8 cellular contexts compared by ENCODE assay signal in genomic region chr19:7637374-7638256, GRCh38. TPM values are rescaled to one million over a fixed set of nuclear protein-coding genes. Genes with fewer than 3 reads are reported as not detected.
A peak's percentile ranks its signal among the peaks of the same experiment; 100 is the strongest.
DNase-seq lines count a peak whose midpoint lies in the region; ATAC-seq, FAIRE-seq and TF ChIP-seq lines count a peak whose summit lies in the region.

No MANE protein-coding gene starts in this region.

- peak overlapping the region; percentile 92 to 94 for H3K4me3 Mint-ChIP-seq in stimulated activated naive B cell treated with anti-CD40 and anti-IgM and Interleukin-4, amounts not matched to agents 10 μg/mL and 1 μg/mL and 100 μg/mL, for 72 hours

- DNase-seq in GM12892 (ENCODE audit: insufficient read length): no peak
- DNase-seq in activated naive CD4-positive, alpha-beta T cell treated with anti-CD3 and anti-CD28 coated beads, Interleukin-2, amount 50 U/mL, for 72 hours (ENCODE audit: low spot score in 2 of 2): peak in 1 of 2 donors; percentile 20
- DNase-seq in iPS DF 6.9 (ENCODE audit: low read depth, low spot score): no peak
- no peak for DNase-seq in stimulated activated naive B cell treated with anti-CD40 and anti-IgM and Interleukin-4, amounts not matched to agents 10 μg/mL and 1 μg/mL and 100 μg/mL, for 72 hours
- DNase-seq in iPS-NIHi7 (ENCODE audit: extremely low spot score): no peak
- no peak for DNase-seq in posterior cingulate gyrus

- intact Hi-C loops in posterior cingulate gyrus (cut with DNase I): no loop called here

- peaks cover 10 to 17% of the 10 kb centered on the region in 2 donors for H3K36me3 Mint-ChIP-seq in activated naive CD4-positive, alpha-beta T cell treated with anti-CD3 and anti-CD28 coated beads, Interleukin-2, amount 50 U/mL, for 72 hours
- peaks cover 34 to 37% of the 10 kb centered on the region in 2 donors for H3K36me3 Mint-ChIP-seq in stimulated activated naive B cell treated with anti-CD40 and anti-IgM and Interleukin-4, amounts not matched to agents 10 μg/mL and 1 μg/mL and 100 μg/mL, for 72 hours

- no peaks in the 10 kb centered on the region; the same call in none of the 2 replicates for H3K27me3 ChIP-seq in iPS DF 6.9 (ENCODE audit: control insufficient read depth, insufficient read depth, low read length)

- peak overlapping the region; percentile 74 to 91 for H3K27ac Mint-ChIP-seq in activated naive CD4-positive, alpha-beta T cell treated with anti-CD3 and anti-CD28 coated beads, Interleukin-2, amount 50 U/mL, for 72 hours
- peak overlapping the region; percentile 97 for H3K27ac Mint-ChIP-seq in stimulated activated naive B cell treated with anti-CD40 and anti-IgM and Interleukin-4, amounts not matched to agents 10 μg/mL and 1 μg/mL and 100 μg/mL, for 72 hours

- H3K4me1 ChIP-seq in iPS DF 6.9 (ENCODE audit: control insufficient read depth, insufficient read depth, low read length): peaks cover 2% of the 10 kb centered on the region

- H3K9me3 Mint-ChIP-seq in activated naive CD4-positive, alpha-beta T cell treated with anti-CD3 and anti-CD28 coated beads, Interleukin-2, amount 50 U/mL, for 72 hours: peaks cover 7 to 8% of the 10 kb centered on the region in 2 donors
- H3K9me3 Mint-ChIP-seq in stimulated activated naive B cell treated with anti-CD40 and anti-IgM and Interleukin-4, amounts not matched to agents 10 μg/mL and 1 μg/mL and 100 μg/mL, for 72 hours: no peaks in the 10 kb centered on the region

- H3K27ac ChIP-seq in iPS DF 6.9 (ENCODE audit: low read length): no peak overlapping the region

- TF ChIP-seq POLR2A in GM12892 (IDR thresholded peaks at IDR 0.05; ENCODE audit: low read depth, low read length): no peak

- ATAC-seq in HG03439 (IDR thresholded peaks at IDR 0.05; ENCODE audit: unreplicated experiment) (peak; percentile 40), GM21515 (IDR thresholded peaks at IDR 0.05; ENCODE audit: unreplicated experiment) (no peak)
- ATAC-seq in activated naive CD4-positive, alpha-beta T cell treated with anti-CD3 and anti-CD28 coated beads, Interleukin-2, amount 50 U/mL, for 72 hours: peak; percentile 27 to 35
- peak; percentile 48 to 55 for ATAC-seq in stimulated activated naive B cell treated with anti-CD40 and anti-IgM and Interleukin-4, amounts not matched to agents 10 μg/mL and 1 μg/mL and 100 μg/mL, for 72 hours (replicated peaks)

- peak; percentile 78 for FAIRE-seq in GM12892 (lab: Jason Lieb, UNC)

- peaks cover 29 to 62% of the 10 kb centered on the region in 2 donors for H3K4me1 Mint-ChIP-seq in stimulated activated naive B cell treated with anti-CD40 and anti-IgM and Interleukin-4, amounts not matched to agents 10 μg/mL and 1 μg/mL and 100 μg/mL, for 72 hours

- WGBS in iPS DF 6.9 (ENCODE audit: insufficient coverage, insufficient read length): no CpG with 5 or more reads among the region's 30 CpGs

- H3K36me3 ChIP-seq in iPS DF 6.9 (ENCODE audit: control insufficient read depth, insufficient read depth, low read length): no peaks in the 10 kb centered on the region; the same call in 1 of the 2 replicates

- peak overlapping the region; percentile 62; the same call in 1 of the 2 replicates for H3K4me3 ChIP-seq in iPS DF 6.9 (ENCODE audit: low read length)

- H3K9me3 ChIP-seq in iPS DF 6.9 (ENCODE audit: control insufficient read depth, insufficient read depth, low read length): no peaks in the 10 kb centered on the region

- no peaks in the 10 kb centered on the region for H3K27me3 Mint-ChIP-seq in stimulated activated naive B cell treated with anti-CD40 and anti-IgM and Interleukin-4, amounts not matched to agents 10 μg/mL and 1 μg/mL and 100 μg/mL, for 72 hours

RNA-seq across cellular contexts. Expression of gene STXBP2, which starts 0.7 kb away (rescaled TPM):
- polyA plus RNA-seq in GM12892 (2012; ENCODE audit: missing spikeins): 60.6 TPM
- total RNA-seq in activated naive CD4-positive, alpha-beta T cell treated with anti-CD3 and anti-CD28 coated beads, Interleukin-2, amount 50 U/mL, for 72 hours: 100 to 1,000 TPM; 103 to 111 TPM

RNA-seq across cellular contexts. Expression of gene PCP2, which starts 4.1 kb away (rescaled TPM):
- 0.89 TPM for polyA plus RNA-seq in GM12892 (2012; ENCODE audit: missing spikeins)
- total RNA-seq in activated naive CD4-positive, alpha-beta T cell treated with anti-CD3 and anti-CD28 coated beads, Interleukin-2, amount 50 U/mL, for 72 hours: 1 to 10 TPM; 1.8 to 4.2 TPM

RNA-seq across cellular contexts. Expression of gene PET100, which starts 8.0 kb away (rescaled TPM):
- polyA plus RNA-seq in GM12892 (2012; ENCODE audit: missing spikeins): 125 TPM
- 100 to 1,000 TPM; 101 to 108 TPM for total RNA-seq in activated naive CD4-positive, alpha-beta T cell treated with anti-CD3 and anti-CD28 coated beads, Interleukin-2, amount 50 U/mL, for 72 hours

RNA-seq across cellular contexts. Expression of gene XAB2, which starts 8.3 kb away (rescaled TPM):
- polyA plus RNA-seq in GM12892 (2012; ENCODE audit: missing spikeins): 10.3 TPM
- total RNA-seq in activated naive CD4-positive, alpha-beta T cell treated with anti-CD3 and anti-CD28 coated beads, Interleukin-2, amount 50 U/mL, for 72 hours: 10 to 100 TPM; 46.4 to 65.6 TPM

RNA-seq across cellular contexts. Expression of gene RETN, which starts 31.2 kb away (rescaled TPM):
- polyA plus RNA-seq in GM12892 (2012; ENCODE audit: missing spikeins): not detected
- not detected for total RNA-seq in activated naive CD4-positive, alpha-beta T cell treated with anti-CD3 and anti-CD28 coated beads, Interleukin-2, amount 50 U/mL, for 72 hours
